Comparison of ENCODE assay signal across 23 cellular contexts in genomic region chr19:41136636-41137035, GRCh38. TPM values are rescaled to one million over a fixed set of nuclear protein-coding genes. Genes with fewer than 3 reads are reported as not detected.
DNase-seq lines count a peak whose midpoint lies in the region; ATAC-seq and TF ChIP-seq lines count a peak whose summit lies in the region.
"Had no signal": no experiment of that assay in that cellular context is flagged by ENCODE, and none has a peak within 500 bp of the region (broad histone marks: within the 10 kb centered on the region; RNA-seq: fewer than 3 reads in every experiment).

No MANE protein-coding gene starts in this region.

- no peaks in the 10 kb centered on the region for H3K9me3 Mint-ChIP-seq in activated naive CD4-positive, alpha-beta T cell treated with anti-CD3 and anti-CD28 coated beads, Interleukin-2, amount 10 ng/mL, durations not matched to agents 7 days and 5 days
- H3K9me3 Mint-ChIP-seq in activated CD8-positive, alpha-beta T cell treated with anti-CD3 and anti-CD28 coated beads for 36 hours: no peaks in the 10 kb centered on the region
- no peaks in the 10 kb centered on the region for H3K9me3 Mint-ChIP-seq in mesothelial cell of epicardium
- H3K9me3 Mint-ChIP-seq: dendritic cell treated with granulocyte-macrophage colony-stimulating factor and Interleukin-4, amounts not matched to agents 40 ng/mL and 50 ng/mL, for 4 days; HFFc6 had no signal

- no peak for ATAC-seq in activated CD8-positive, alpha-beta T cell treated with anti-CD3 and anti-CD28 coated beads for 36 hours
- ATAC-seq in foreskin keratinocyte (no peak), HG02938 (IDR thresholded peaks at IDR 0.05; ENCODE audit: unreplicated experiment) (no peak)

- no peak for TF ChIP-seq CTCF in activated CD8-positive, alpha-beta T cell treated with anti-CD3 and anti-CD28 coated beads for 36 hours (IDR thresholded peaks at IDR 0.05)
- no peak for TF ChIP-seq CTCF in mesothelial cell of epicardium (IDR thresholded peaks at IDR 0.05; ENCODE audit: unreplicated experiment)
- TF ChIP-seq CTCF in foreskin keratinocyte (conservative IDR thresholded peaks at IDR 0.05): no peak

- no peaks in the 10 kb centered on the region for H3K36me3 Mint-ChIP-seq in activated naive CD4-positive, alpha-beta T cell treated with anti-CD3 and anti-CD28 coated beads, Interleukin-2, amount 10 ng/mL, durations not matched to agents 7 days and 5 days
- no peaks in the 10 kb centered on the region for H3K36me3 Mint-ChIP-seq in activated CD8-positive, alpha-beta T cell treated with anti-CD3 and anti-CD28 coated beads for 36 hours (ENCODE audit: low read depth)
- H3K36me3 Mint-ChIP-seq in mesothelial cell of epicardium: no peaks in the 10 kb centered on the region

- no peak overlapping the region for H3K27ac ChIP-seq in foreskin keratinocyte

- H3K27ac Mint-ChIP-seq in activated naive CD4-positive, alpha-beta T cell treated with anti-CD3 and anti-CD28 coated beads, Interleukin-2, amount 10 ng/mL, durations not matched to agents 7 days and 5 days: no peak overlapping the region
- peak overlapping the region; percentile 46 for H3K27ac Mint-ChIP-seq in activated CD8-positive, alpha-beta T cell treated with anti-CD3 and anti-CD28 coated beads for 36 hours
- H3K27ac Mint-ChIP-seq in mesothelial cell of epicardium: peak overlapping the region; percentile 34
- H3K27ac Mint-ChIP-seq: HFFc6 had no signal

- peaks cover 79% of the 10 kb centered on the region for H3K27me3 Mint-ChIP-seq in activated naive CD4-positive, alpha-beta T cell treated with anti-CD3 and anti-CD28 coated beads, Interleukin-2, amount 10 ng/mL, durations not matched to agents 7 days and 5 days
- H3K27me3 Mint-ChIP-seq in activated CD8-positive, alpha-beta T cell treated with anti-CD3 and anti-CD28 coated beads for 36 hours: peaks cover 4% of the 10 kb centered on the region
- no peaks in the 10 kb centered on the region for H3K27me3 Mint-ChIP-seq in mesothelial cell of epicardium (ENCODE audit: low read depth)

- H3K27me3 ChIP-seq in foreskin keratinocyte: peaks cover 31% of the 10 kb centered on the region
- H3K27me3 ChIP-seq: breast epithelium, vagina had no signal

- intact Hi-C loops in activated CD8-positive, alpha-beta T cell treated with anti-CD3 and anti-CD28 coated beads for 36 hours (cut with micrococcal nuclease): no loop called here

- H3K4me1 Mint-ChIP-seq in activated naive CD4-positive, alpha-beta T cell treated with anti-CD3 and anti-CD28 coated beads, Interleukin-2, amount 10 ng/mL, durations not matched to agents 7 days and 5 days: peaks cover 21% of the 10 kb centered on the region
- H3K4me1 Mint-ChIP-seq in activated CD8-positive, alpha-beta T cell treated with anti-CD3 and anti-CD28 coated beads for 36 hours (ENCODE audit: low read depth): peaks cover 10% of the 10 kb centered on the region
- peaks cover 14% of the 10 kb centered on the region for H3K4me1 Mint-ChIP-seq in mesothelial cell of epicardium

- DNase-seq in activated naive CD4-positive, alpha-beta T cell treated with anti-CD3 and anti-CD28 coated beads, Interleukin-2, amount 10 ng/mL, durations not matched to agents 7 days and 5 days: no peak
- DNase-seq in activated naive CD4-positive, alpha-beta T cell treated with Interleukin-2 at 50 U/mL for 16 hours: no peak
- DNase-seq in activated CD8-positive, alpha-beta T cell treated with anti-CD3 and anti-CD28 coated beads for 36 hours: no peak
- no peak for DNase-seq in mesothelial cell of epicardium (ENCODE audit: low spot score in 2 of 2, unreplicated experiment in 2 of 2)
- no peak for DNase-seq in LoVo (ENCODE audit: low spot score)
- no peak for DNase-seq in medulla oblongata (ENCODE audit: extremely low spot score)
- no peak for DNase-seq in foreskin keratinocyte
- DNase-seq: activated CD4-positive, alpha-beta T cell treated with anti-CD3 and anti-CD28 coated beads for 48 hours; activated T-cell treated with anti-CD3 and anti-CD28 coated beads, Interleukin-2, amount 50 U/mL, for 1 hour; DMS79; foreskin melanocyte; HFFc6; mesenchymal stem cell; NCI-H2029 treated with DMSO at 0.1 percent for 48 hours; NCI-H446 treated with DMSO at 0.1 percent for 48 hours; spleen had no signal

- H3K4me3 Mint-ChIP-seq in activated naive CD4-positive, alpha-beta T cell treated with anti-CD3 and anti-CD28 coated beads, Interleukin-2, amount 10 ng/mL, durations not matched to agents 7 days and 5 days: peak overlapping the region; percentile 48
- H3K4me3 Mint-ChIP-seq in activated CD8-positive, alpha-beta T cell treated with anti-CD3 and anti-CD28 coated beads for 36 hours: peak overlapping the region; percentile 77
- H3K4me3 Mint-ChIP-seq in mesothelial cell of epicardium: peak overlapping the region; percentile 82
- H3K4me3 Mint-ChIP-seq: HFFc6 had no signal

- POLR2A ChIA-PET in activated CD8-positive, alpha-beta T cell treated with anti-CD3 and anti-CD28 coated beads for 36 hours (lab: Charles Lee): no interaction called here

- CTCF ChIA-PET in activated naive CD4-positive, alpha-beta T cell treated with anti-CD3 and anti-CD28 coated beads, Interleukin-2, amount 10 ng/mL, durations not matched to agents 7 days and 5 days (lab: Charles Lee): no interaction called here
- CTCF ChIA-PET in activated CD8-positive, alpha-beta T cell treated with anti-CD3 and anti-CD28 coated beads for 36 hours (lab: Charles Lee): no interaction called here

- H3K4me1 ChIP-seq in foreskin keratinocyte: no peaks in the 10 kb centered on the region
- H3K4me1 ChIP-seq: breast epithelium had no signal

RNA-seq across cellular contexts. Expression of gene CYP2F1, which starts 22.4 kb away (rescaled TPM):
- total RNA-seq in activated CD8-positive, alpha-beta T cell treated with anti-CD3 and anti-CD28 coated beads for 36 hours: not detected
- total RNA-seq in mesothelial cell of epicardium (not detected in 3 replicates), foreskin keratinocyte (not detected in 2 replicates)
- polyA plus RNA-seq in foreskin keratinocyte: not detected in 2 replicates
- total RNA-seq: breast epithelium, HFFc6, renal cortical epithelial cell, spleen, vagina had no signal
- polyA plus RNA-seq: adipose tissue, spleen had no signal

RNA-seq across cellular contexts. Expression of gene CYP2A13, which starts 48.4 kb away (rescaled TPM):
- not detected for total RNA-seq in activated CD8-positive, alpha-beta T cell treated with anti-CD3 and anti-CD28 coated beads for 36 hours
- total RNA-seq in mesothelial cell of epicardium (not detected in 3 replicates), foreskin keratinocyte (not detected in 2 replicates)
- not detected in 2 replicates for polyA plus RNA-seq in foreskin keratinocyte
- total RNA-seq: breast epithelium, HFFc6, K562, renal cortical epithelial cell, spleen, vagina had no signal
- polyA plus RNA-seq: adipose tissue, K562, spleen had no signal

RNA-seq across cellular contexts. Expression of gene CYP2S1, which starts 56.4 kb away (rescaled TPM):
- total RNA-seq in activated CD8-positive, alpha-beta T cell treated with anti-CD3 and anti-CD28 coated beads for 36 hours: not detected
- total RNA-seq in mesothelial cell of epicardium (12.8 to 15.5 TPM (median 13.2 TPM) in 3 replicates), foreskin keratinocyte (8.5 and 10.8 TPM in 2 replicates)
- 11.5 and 13.4 TPM in 2 replicates for polyA plus RNA-seq in foreskin keratinocyte
